Comparison of ENCODE assay signal across 28 cellular contexts in genomic region chr1:164865385-164865784, GRCh38.
"Had no signal": no experiment of that assay in that cellular context is flagged by ENCODE, and none has a peak within 500 bp of the region (broad histone marks: within the 10 kb centered on the region; RNA-seq: fewer than 3 reads in every experiment).

No MANE protein-coding gene starts in this region.

- H3K27me3 ChIP-seq: ascending aorta, cardiac muscle cell had no signal

- H3K9me3 ChIP-seq: ascending aorta had no signal

- H3K4me3 ChIP-seq: ascending aorta, cardiac muscle cell had no signal

- ATAC-seq: activated CD8-positive, alpha-beta T cell treated with anti-CD3 and anti-CD28 coated beads for 36 hours; activated naive CD8-positive, alpha-beta T cell treated with anti-CD3 and anti-CD28 coated beads, Interleukin-2, amount 50 U/mL, for 24 hours; activated T-cell treated with anti-CD3 and anti-CD28 coated beads, Interleukin-2, amount 50 U/mL, for 4 hours; activated T-cell treated with anti-CD3 and anti-CD28 coated beads, Interleukin-2, amount 50 U/mL, for 72 hours; activated T-helper 17 cell treated with anti-CD3 and anti-CD28 coated beads, Interleukin-2, amount 50 U/mL, for 72 hours had no signal

- H3K36me3 ChIP-seq: ascending aorta, cardiac muscle cell had no signal

- DNase-seq: activated B cell treated with CpG ODN at 0.5 μM for 24 hours; activated CD4-positive, alpha-beta memory T cell treated with anti-CD3 and anti-CD28 coated beads for 36 hours; activated CD4-positive, alpha-beta T cell treated with anti-CD3 and anti-CD28 coated beads for 4 hours; activated CD4-positive, alpha-beta T cell treated with anti-CD3 and anti-CD28 coated beads, Interleukin-2, amount 10 ng/mL, durations not matched to agents 24 days and 14 days; activated CD4-positive, alpha-beta T cell treated with anti-CD3 and anti-CD28 coated beads, Interleukin-2, amount 50 U/mL, for 1 hour; activated CD4-positive, alpha-beta T cell treated with anti-CD3 and anti-CD28 coated beads, Interleukin-2, amount 50 U/mL, for 4 hours; activated CD4-positive, CD25-positive, alpha-beta regulatory T cell treated with anti-CD3 and anti-CD28 coated beads, Interleukin-2, amount 50 U/mL, for 72 hours; activated CD8-positive, alpha-beta memory T cell treated with anti-CD3 and anti-CD28 coated beads, Interleukin-2, amount 50 U/mL, for 4 hours; activated CD8-positive, alpha-beta T cell treated with anti-CD3 and anti-CD28 coated beads for 36 hours; activated effector memory CD4-positive, alpha-beta T cell treated with anti-CD3 and anti-CD28 coated beads, Interleukin-2, amount 50 U/mL, for 16 hours; activated gamma-delta T cell treated with Interleukin-2 at 50 U/mL for 16 hours; activated naive CD4-positive, alpha-beta T cell; activated naive CD4-positive, alpha-beta T cell treated with anti-CD3 and anti-CD28 coated beads, Interleukin-2, amount 10 ng/mL, durations not matched to agents 7 days and 5 days; activated naive CD8-positive, alpha-beta T cell treated with anti-CD3 and anti-CD28 coated beads, Interleukin-2, amount 10 ng/mL, durations not matched to agents 7 days and 5 days; activated naive CD8-positive, alpha-beta T cell treated with anti-CD3 and anti-CD28 coated beads, Interleukin-2, amount 50 U/mL, for 24 hours; activated T-cell treated with anti-CD3 and anti-CD28 coated beads for 4 hours; activated T-cell treated with anti-CD3 and anti-CD28 coated beads, Interleukin-2, amount 50 U/mL, for 1 hour; activated T-cell treated with anti-CD3 and anti-CD28 coated beads, Interleukin-2, amount 50 U/mL, for 4 hours; activated T-cell treated with anti-CD3 and anti-CD28 coated beads, Interleukin-2, amount 50 U/mL, for 72 hours; amygdala; central memory CD4-positive, alpha-beta T cell; T-helper 1 cell; T-helper 2 cell; T-helper 9 cell had no signal

- H3K27ac ChIP-seq: ascending aorta, cardiac muscle cell, VCaP had no signal

- H3K4me1 ChIP-seq: ascending aorta had no signal
